8 cellular contexts compared by ENCODE assay signal in genomic region chr5:88884435-88884877, GRCh38. TPM values are rescaled to one million over a fixed set of nuclear protein-coding genes. Genes with fewer than 3 reads are reported as not detected.
DNase-seq lines count a peak whose midpoint lies in the region; ATAC-seq and TF ChIP-seq lines count a peak whose summit lies in the region.

No MANE protein-coding gene starts in this region.

- peak overlapping the region; percentile 89 for H3K4me3 Mint-ChIP-seq in T-helper 17 cell

- peak overlapping the region; percentile 51 to 85 for H3K4me3 ChIP-seq in foreskin fibroblast (ENCODE audit: low read depth in 1 of 2, low read length in 2 of 2)
- peak overlapping the region; percentile 83 for H3K4me3 ChIP-seq in skeletal muscle satellite cell (ENCODE audit: low read length)

- H3K36me3 ChIP-seq in skeletal muscle satellite cell (ENCODE audit: insufficient read depth, low read length): no peaks in the 10 kb centered on the region

- no peak for TF ChIP-seq CTCF in foreskin fibroblast (IDR thresholded peaks at IDR 0.05; ENCODE audit: low read depth, low read length)

- peak overlapping the region; percentile 90 for H3K4me2 ChIP-seq in skeletal muscle satellite cell (ENCODE audit: low read length)

- no peaks in the 10 kb centered on the region for H3K27me3 ChIP-seq in skeletal muscle satellite cell (ENCODE audit: control insufficient read depth, insufficient read depth, low read length)

- H3K36me3 Mint-ChIP-seq in T-helper 17 cell (ENCODE audit: low read depth): peaks cover 5% of the 10 kb centered on the region

- peak overlapping the region; percentile 86 for H3K9ac ChIP-seq in skeletal muscle satellite cell (ENCODE audit: low read depth, low read length)

- no peaks in the 10 kb centered on the region for H3K9me3 ChIP-seq in T-helper 17 cell (ENCODE audit: control insufficient read depth, low read length, poor library complexity, severe bottlenecking)
- no peaks in the 10 kb centered on the region for H3K9me3 ChIP-seq in skeletal muscle satellite cell (replicated peaks; ENCODE audit: low read length)

- H3K4me1 ChIP-seq in skeletal muscle satellite cell (ENCODE audit: control insufficient read depth, insufficient read depth, low read length): peaks cover 5% of the 10 kb centered on the region

- H3K27ac Mint-ChIP-seq in T-helper 17 cell: no peak overlapping the region

- ATAC-seq in T-helper 17 cell: no peak
- no peak for ATAC-seq in HG02885 (IDR thresholded peaks at IDR 0.05; ENCODE audit: poor library complexity, unreplicated experiment)

- DNase-seq in NCI-H146 (lab: John Stamatoyannopoulos, UW) (peak; percentile 44), NCI-H146 treated with DMSO at 0.1 percent for 48 hours (lab: John Stamatoyannopoulos, UW; ENCODE audit: unreplicated experiment) (no peak), T-helper 17 cell (no peak), foreskin fibroblast (no peak), putamen (ENCODE audit: low spot score) (no peak), islet precursor cell (no peak)

- H3K4me1 Mint-ChIP-seq in T-helper 17 cell: peaks cover 25% of the 10 kb centered on the region

- peaks cover 42% of the 10 kb centered on the region for H3K27me3 Mint-ChIP-seq in T-helper 17 cell

RNA-seq across cellular contexts. Expression of gene MEF2C, which starts 1.5 kb away (rescaled TPM):
- 10 to 100 TPM; 10.9 to 11.9 TPM for total RNA-seq in T-helper 17 cell
- 2.3 and 23.2 TPM in 2 replicates for total RNA-seq in skeletal muscle satellite cell (2012; rRNA removed)
